8 cellular contexts compared by ENCODE assay signal in genomic region chr4:75673959-75674328, GRCh38. TPM values are rescaled to one million over a fixed set of nuclear protein-coding genes. Genes with fewer than 3 reads are reported as not detected.
DNase-seq lines count a peak whose midpoint lies in the region; ATAC-seq and TF ChIP-seq lines count a peak whose summit lies in the region.

No MANE protein-coding gene starts in this region.

- peaks cover 14% of the 10 kb centered on the region for H3K36me3 Mint-ChIP-seq in activated CD4-positive, alpha-beta T cell treated with anti-CD3 and anti-CD28 coated beads for 36 hours (ENCODE audit: low read depth)

- no peaks in the 10 kb centered on the region for H3K27me3 ChIP-seq in thoracic aorta (replicated peaks; ENCODE audit: insufficient read depth)

- no peaks in the 10 kb centered on the region for H3K36me3 ChIP-seq in thoracic aorta

- no peaks in the 10 kb centered on the region for H3K27me3 Mint-ChIP-seq in activated CD4-positive, alpha-beta T cell treated with anti-CD3 and anti-CD28 coated beads for 36 hours

- H3K27ac ChIP-seq in adipose tissue (ENCODE audit: low read depth, low read length) (peak overlapping the region; percentile 5), thoracic aorta (peak overlapping the region; percentile 95 to 98)

- peak overlapping the region; percentile 96 for H3K27ac Mint-ChIP-seq in activated CD4-positive, alpha-beta T cell treated with anti-CD3 and anti-CD28 coated beads for 36 hours

- 26 to 41% (median 35%) methylated on average over 5 of the region's 5 CpGs for WGBS in adipose tissue, 3 donors

- POLR2A ChIA-PET in activated CD4-positive, alpha-beta T cell treated with anti-CD3 and anti-CD28 coated beads for 36 hours (lab: Charles Lee) = interaction anchor here (0.9 to 1.3 kb wide), 2 partner anchors 47 to 51 kb away, joined by 4 to 8 read pairs; partner anchors contain the start of gene USO1

- no peak for ATAC-seq in activated CD4-positive, alpha-beta T cell treated with anti-CD3 and anti-CD28 coated beads for 36 hours
- ATAC-seq in thoracic aorta (ENCODE audit: insufficient number of reproducible peaks, low FRiP score, low read depth) = no peak

- H3K4me3 Mint-ChIP-seq in activated CD4-positive, alpha-beta T cell treated with anti-CD3 and anti-CD28 coated beads for 36 hours = peak overlapping the region; percentile 98

- DNase-seq in activated CD4-positive, alpha-beta T cell treated with anti-CD3 and anti-CD28 coated beads for 36 hours = no peak
- no peak for DNase-seq in activated CD4-positive, alpha-beta T cell treated with anti-CD3 and anti-CD28 coated beads, Interleukin-2, amount 50 U/mL, for 1 hour
- DNase-seq in kidney tubule cell (ENCODE audit: low spot score) (peak; percentile 13), thoracic aorta (ENCODE audit: low spot score) (no peak), NCI-H187 treated with DMSO at 0.1 percent for 48 hours (lab: John Stamatoyannopoulos, UW) (no peak), middle frontal gyrus (ENCODE audit: extremely low spot score, low spot score) (no peak), amygdala (lab: John Stamatoyannopoulos, UW) (no peak)

- intact Hi-C loops in activated CD4-positive, alpha-beta T cell treated with anti-CD3 and anti-CD28 coated beads for 36 hours (cut with DNase I, micrococcal nuclease) = loop anchor here (1.0 to 10.0 kb wide), 11 partner anchors 8 to 1481 kb away; partner anchors contain the start of genes CDKL2 (in 2 of the 2), NUP54 (in 2 of the 2), RCHY1 (in 2 of the 2) and THAP6 (in 2 of the 2)

- H3K4me3 ChIP-seq in thoracic aorta = peak overlapping the region; percentile 99

- H3K4me1 Mint-ChIP-seq in activated CD4-positive, alpha-beta T cell treated with anti-CD3 and anti-CD28 coated beads for 36 hours = peaks cover 32% of the 10 kb centered on the region

- no peaks in the 10 kb centered on the region for H3K9me3 ChIP-seq in thoracic aorta

- no peaks in the 10 kb centered on the region for H3K9me3 Mint-ChIP-seq in activated CD4-positive, alpha-beta T cell treated with anti-CD3 and anti-CD28 coated beads for 36 hours (ENCODE audit: low read depth)

- no peak for TF ChIP-seq CTCF in thoracic aorta (IDR thresholded peaks at IDR 0.05)

- H3K4me1 ChIP-seq in thoracic aorta (ENCODE audit: control insufficient read depth in 1 of 2, low read depth in 2 of 2) = peaks cover 16 to 36% of the 10 kb centered on the region in 2 donors

- CTCF ChIA-PET in activated CD4-positive, alpha-beta T cell treated with anti-CD3 and anti-CD28 coated beads for 36 hours (lab: Charles Lee) = interaction anchor here (0.9 to 1.8 kb wide), 4 partner anchors 13 to 174 kb away, joined by 3 to 9 read pairs (median 4); partner anchors contain the start of gene USO1

RNA-seq across cellular contexts. Expression of gene G3BP2, which starts 0.7 kb away (rescaled TPM):
- 100 to 1,000 TPM; 127 to 137 TPM for total RNA-seq in activated CD4-positive, alpha-beta T cell treated with anti-CD3 and anti-CD28 coated beads for 36 hours
- 10 to 100 TPM; 21.0 to 36.4 (median 29.0) TPM for polyA plus RNA-seq in adipose tissue
- 100 to 1,000 TPM in 1 of 2 donors, 10 to 100 TPM in 1; 71.9 to 126 TPM for total RNA-seq in thoracic aorta

RNA-seq across cellular contexts. Expression of gene CDKL2, which starts 43.6 kb away (rescaled TPM):
- total RNA-seq in activated CD4-positive, alpha-beta T cell treated with anti-CD3 and anti-CD28 coated beads for 36 hours = under 1 TPM; 0.62 to 0.91 TPM
- under 1 TPM in 2 of 3 donors, not detected in 1; 0.04 to 0.45 TPM for polyA plus RNA-seq in adipose tissue
- 1 to 10 TPM; 3.1 to 4.7 TPM for total RNA-seq in thoracic aorta

RNA-seq across cellular contexts. Expression of gene USO1, which starts 50.4 kb away (rescaled TPM):
- 10 to 100 TPM; 55.2 to 56.7 TPM for total RNA-seq in activated CD4-positive, alpha-beta T cell treated with anti-CD3 and anti-CD28 coated beads for 36 hours
- polyA plus RNA-seq in adipose tissue = 10 to 100 TPM; 28.3 to 38.1 (median 29.4) TPM
- 10 to 100 TPM; 68.0 to 85.9 TPM for total RNA-seq in thoracic aorta
